Comparison of ENCODE assay signal across 1 cellular context in genomic region chr12:20492251-20492728, GRCh38.
TF ChIP-seq lines count a peak whose summit lies in the region.

No MANE protein-coding gene starts in this region.

TF ChIP-seq in HepG2, 621 proteins besides CTCF, POLR2A, EP300 and RAD21 (continued from another document):
- TF ChIP-seq, protein P1, sequence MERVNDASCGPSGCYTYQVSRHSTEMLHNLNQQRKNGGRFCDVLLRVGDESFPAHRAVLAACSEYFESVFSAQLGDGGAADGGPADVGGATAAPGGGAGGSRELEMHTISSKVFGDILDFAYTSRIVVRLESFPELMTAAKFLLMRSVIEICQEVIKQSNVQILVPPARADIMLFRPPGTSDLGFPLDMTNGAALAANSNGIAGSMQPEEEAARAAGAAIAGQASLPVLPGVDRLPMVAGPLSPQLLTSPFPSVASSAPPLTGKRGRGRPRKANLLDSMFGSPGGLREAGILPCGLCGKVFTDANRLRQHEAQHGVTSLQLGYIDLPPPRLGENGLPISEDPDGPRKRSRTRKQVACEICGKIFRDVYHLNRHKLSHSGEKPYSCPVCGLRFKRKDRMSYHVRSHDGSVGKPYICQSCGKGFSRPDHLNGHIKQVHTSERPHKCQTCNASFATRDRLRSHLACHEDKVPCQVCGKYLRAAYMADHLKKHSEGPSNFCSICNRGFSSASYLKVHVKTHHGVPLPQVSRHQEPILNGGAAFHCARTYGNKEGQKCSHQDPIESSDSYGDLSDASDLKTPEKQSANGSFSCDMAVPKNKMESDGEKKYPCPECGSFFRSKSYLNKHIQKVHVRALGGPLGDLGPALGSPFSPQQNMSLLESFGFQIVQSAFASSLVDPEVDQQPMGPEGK (CRISPR knock-in tag; IDR thresholded peaks at IDR 0.05), result no peak
- TF ChIP-seq MEIS2 (CRISPR knock-in tag; IDR thresholded peaks at IDR 0.05) (no peak), MAFG (CRISPR knock-in tag; IDR thresholded peaks at IDR 0.05) (no peak)
- TF ChIP-seq, protein P2, sequence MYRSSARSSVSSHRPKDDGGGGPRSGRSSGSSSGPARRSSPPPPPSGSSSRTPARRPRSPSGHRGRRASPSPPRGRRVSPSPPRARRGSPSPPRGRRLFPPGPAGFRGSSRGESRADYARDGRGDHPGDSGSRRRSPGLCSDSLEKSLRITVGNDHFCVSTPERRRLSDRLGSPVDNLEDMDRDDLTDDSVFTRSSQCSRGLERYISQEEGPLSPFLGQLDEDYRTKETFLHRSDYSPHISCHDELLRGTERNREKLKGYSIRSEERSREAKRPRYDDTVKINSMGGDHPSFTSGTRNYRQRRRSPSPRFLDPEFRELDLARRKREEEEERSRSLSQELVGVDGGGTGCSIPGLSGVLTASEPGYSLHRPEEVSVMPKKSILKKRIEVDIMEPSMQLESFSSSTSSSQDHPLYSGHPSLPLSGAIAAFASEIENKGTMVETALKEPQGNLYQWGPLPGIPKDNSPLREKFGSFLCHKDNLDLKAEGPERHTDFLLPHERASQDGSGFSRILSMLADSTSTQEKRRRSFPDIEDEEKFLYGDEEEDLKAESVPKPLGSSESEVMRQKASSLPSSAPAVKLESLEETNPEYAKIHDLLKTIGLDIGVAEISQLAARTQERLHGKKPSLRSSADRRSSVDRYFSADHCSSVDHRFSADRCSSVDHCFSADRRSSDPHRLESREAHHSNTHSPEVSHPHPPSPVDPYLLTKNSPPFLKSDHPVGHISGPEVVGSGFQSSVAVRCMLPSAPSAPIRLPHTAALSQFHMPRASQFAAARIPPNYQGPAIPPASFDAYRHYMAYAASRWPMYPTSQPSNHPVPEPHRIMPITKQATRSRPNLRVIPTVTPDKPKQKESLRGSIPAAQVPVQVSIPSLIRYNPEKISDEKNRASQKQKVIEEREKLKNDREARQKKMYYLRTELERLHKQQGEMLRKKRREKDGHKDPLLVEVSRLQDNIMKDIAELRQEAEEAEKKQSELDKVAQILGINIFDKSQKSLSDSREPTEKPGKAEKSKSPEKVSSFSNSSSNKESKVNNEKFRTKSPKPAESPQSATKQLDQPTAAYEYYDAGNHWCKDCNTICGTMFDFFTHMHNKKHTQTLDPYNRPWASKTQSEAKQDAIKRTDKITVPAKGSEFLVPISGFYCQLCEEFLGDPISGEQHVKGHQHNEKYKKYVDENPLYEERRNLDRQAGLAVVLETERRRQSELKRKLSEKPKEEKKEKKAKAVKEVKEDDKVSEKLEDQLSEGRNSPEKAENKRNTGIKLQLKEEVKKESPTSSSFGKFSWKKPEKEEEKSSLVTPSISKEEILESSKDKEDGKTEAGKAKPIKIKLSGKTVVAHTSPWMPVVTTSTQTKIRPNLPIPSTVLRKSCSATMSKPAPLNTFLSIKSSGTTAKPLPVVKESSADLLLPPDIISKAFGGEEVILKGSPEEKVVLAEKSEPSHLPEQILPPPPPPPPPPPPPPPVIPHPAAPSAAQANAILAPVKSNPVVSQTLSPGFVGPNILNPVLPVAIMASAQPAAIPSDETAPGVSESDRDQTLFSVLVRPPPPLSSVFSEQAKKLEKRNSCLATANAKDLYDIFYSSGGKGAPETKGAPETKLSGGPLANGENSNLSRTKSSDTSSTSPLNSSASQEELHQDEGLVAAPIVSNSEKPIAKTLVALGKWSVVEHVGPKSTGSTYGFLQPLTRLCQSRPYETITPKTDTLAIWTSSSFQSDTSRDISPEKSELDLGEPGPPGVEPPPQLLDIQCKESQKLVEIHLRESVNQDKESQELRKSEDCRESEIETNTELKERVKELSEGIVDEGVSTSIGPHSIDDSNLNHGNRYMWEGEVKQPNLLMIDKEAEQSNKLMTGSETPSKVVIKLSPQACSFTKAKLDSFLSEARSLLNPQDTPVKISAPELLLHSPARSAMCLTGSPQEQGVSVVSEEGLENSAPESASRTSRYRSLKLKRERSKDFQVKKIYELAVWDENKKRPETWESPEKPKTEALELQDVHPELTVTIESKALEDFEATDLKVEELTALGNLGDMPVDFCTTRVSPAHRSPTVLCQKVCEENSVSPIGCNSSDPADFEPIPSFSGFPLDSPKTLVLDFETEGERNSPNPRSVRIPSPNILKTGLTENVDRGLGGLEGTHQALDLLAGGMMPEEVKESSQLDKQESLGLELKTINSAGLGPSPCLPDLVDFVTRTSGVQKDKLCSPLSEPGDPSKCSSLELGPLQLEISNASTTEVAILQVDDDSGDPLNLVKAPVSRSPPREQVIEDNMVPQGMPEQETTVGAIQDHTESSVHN (CRISPR knock-in tag; IDR thresholded peaks at IDR 0.05), result no peak
